3 cellular contexts compared by ENCODE assay signal in genomic region chr2:241782053-241782452, GRCh38. TPM values are rescaled to one million over a fixed set of nuclear protein-coding genes. Genes with fewer than 3 reads are reported as not detected.
"Had no signal": no experiment of that assay in that cellular context is flagged by ENCODE, and none has a peak within 500 bp of the region (broad histone marks: within the 10 kb centered on the region; RNA-seq: fewer than 3 reads in every experiment).

No MANE protein-coding gene starts in this region.

RNA-seq across cellular contexts. Expression of gene GAL3ST2, which starts 5.4 kb away (rescaled TPM):
- total RNA-seq: LHCN-M2, M059J, MCF 10A had no signal

RNA-seq across cellular contexts. Expression of gene NEU4, which starts 26.9 kb away (rescaled TPM):
- total RNA-seq: LHCN-M2, M059J, MCF 10A had no signal
